23 cellular contexts compared by ENCODE assay signal in the genomic region with DNA sequence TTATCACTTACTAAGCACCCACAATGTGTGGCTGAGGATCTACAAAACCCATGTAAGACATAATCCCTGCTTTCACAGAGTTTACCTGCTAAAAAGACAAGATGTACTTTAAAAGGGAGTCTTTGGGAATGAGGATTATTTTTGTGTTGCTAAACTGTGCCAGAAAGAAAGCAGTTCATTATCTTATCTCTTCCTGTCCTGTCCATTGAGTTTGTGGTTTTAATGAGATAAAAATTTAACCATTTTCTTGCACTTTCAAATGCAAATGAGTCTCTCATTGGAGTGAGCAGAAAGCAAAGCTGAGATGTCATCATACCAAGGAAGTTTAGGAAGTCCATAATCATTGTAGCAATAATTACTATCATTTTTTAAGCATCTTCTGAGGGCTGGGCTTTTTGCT.
"Had no signal": no experiment of that assay in that cellular context is flagged by ENCODE, and none has a peak within 500 bp of the region (broad histone marks: within the 10 kb centered on the region; RNA-seq: fewer than 3 reads in every experiment).

No MANE protein-coding gene starts in this region.

- H3K4me3 ChIP-seq: heart right ventricle, neural progenitor cell, ovary, skin epidermis, testis, tibial nerve, upper lobe of right lung had no signal

- H3K9ac ChIP-seq: neural progenitor cell had no signal

- H3K27me3 Mint-ChIP-seq: dendritic cell treated with granulocyte-macrophage colony-stimulating factor and Interleukin-4, amounts not matched to agents 40 ng/mL and 50 ng/mL, for 4 days; effector memory CD8-positive, alpha-beta T cell; natural killer cell treated with Interleukin-12 subunit alpha and Interleukin-12 subunit beta and Interleukin-15 and Interleukin-18, amount 100 ng/mL, for 72 hours; stimulated activated naive B cell treated with anti-CD40 and anti-IgM and Interleukin-4, amounts not matched to agents 10 μg/mL and 1 μg/mL and 100 μg/mL, for 72 hours; stimulated activated naive CD8-positive, alpha-beta T cell treated with anti-CD3 and anti-CD28 coated beads, Interleukin-15, amount 100 ng/mL, for 72 hours had no signal

- H3K4me3 Mint-ChIP-seq: dendritic cell treated with granulocyte-macrophage colony-stimulating factor and Interleukin-4, amounts not matched to agents 40 ng/mL and 50 ng/mL, for 4 days; effector memory CD8-positive, alpha-beta T cell; natural killer cell treated with Interleukin-12 subunit alpha and Interleukin-12 subunit beta and Interleukin-15 and Interleukin-18, amount 100 ng/mL, for 72 hours; neural progenitor cell; stimulated activated naive B cell treated with anti-CD40 and anti-IgM and Interleukin-4, amounts not matched to agents 10 μg/mL and 1 μg/mL and 100 μg/mL, for 72 hours; stimulated activated naive CD8-positive, alpha-beta T cell treated with anti-CD3 and anti-CD28 coated beads, Interleukin-15, amount 100 ng/mL, for 72 hours had no signal

- H3K36me3 Mint-ChIP-seq: natural killer cell treated with Interleukin-12 subunit alpha and Interleukin-12 subunit beta and Interleukin-15 and Interleukin-18, amount 100 ng/mL, for 72 hours; neural progenitor cell; stimulated activated naive B cell treated with anti-CD40 and anti-IgM and Interleukin-4, amounts not matched to agents 10 μg/mL and 1 μg/mL and 100 μg/mL, for 72 hours had no signal

- H3K27me3 ChIP-seq: heart right ventricle, neural progenitor cell, ovary, testis, tibial nerve, upper lobe of right lung had no signal

- H3K9me3 Mint-ChIP-seq: dendritic cell treated with granulocyte-macrophage colony-stimulating factor and Interleukin-4, amounts not matched to agents 40 ng/mL and 50 ng/mL, for 4 days; neural progenitor cell had no signal

- H3K27ac Mint-ChIP-seq: dendritic cell treated with granulocyte-macrophage colony-stimulating factor and Interleukin-4, amounts not matched to agents 40 ng/mL and 50 ng/mL, for 4 days; effector memory CD8-positive, alpha-beta T cell; natural killer cell treated with Interleukin-12 subunit alpha and Interleukin-12 subunit beta and Interleukin-15 and Interleukin-18, amount 100 ng/mL, for 72 hours; neural progenitor cell; stimulated activated naive B cell treated with anti-CD40 and anti-IgM and Interleukin-4, amounts not matched to agents 10 μg/mL and 1 μg/mL and 100 μg/mL, for 72 hours; stimulated activated naive CD8-positive, alpha-beta T cell treated with anti-CD3 and anti-CD28 coated beads, Interleukin-15, amount 100 ng/mL, for 72 hours had no signal

- FAIRE-seq: colon, frontal cortex, islet of Langerhans had no signal

- H3K4me2 ChIP-seq: neural progenitor cell had no signal

- H3K36me3 ChIP-seq: heart right ventricle, neural progenitor cell, ovary, tibial nerve, upper lobe of right lung had no signal

- H3K4me1 Mint-ChIP-seq: stimulated activated naive B cell treated with anti-CD40 and anti-IgM and Interleukin-4, amounts not matched to agents 10 μg/mL and 1 μg/mL and 100 μg/mL, for 72 hours; stimulated activated naive CD8-positive, alpha-beta T cell treated with anti-CD3 and anti-CD28 coated beads, Interleukin-15, amount 100 ng/mL, for 72 hours had no signal

- ATAC-seq: effector memory CD8-positive, alpha-beta T cell; heart right ventricle; natural killer cell treated with Interleukin-12 subunit alpha and Interleukin-12 subunit beta and Interleukin-15 and Interleukin-18, amount 100 ng/mL, for 72 hours; sciatic nerve; stimulated activated naive B cell treated with anti-CD40 and anti-IgM and Interleukin-4, amounts not matched to agents 10 μg/mL and 1 μg/mL and 100 μg/mL, for 72 hours; stimulated activated naive CD8-positive, alpha-beta T cell treated with anti-CD3 and anti-CD28 coated beads, Interleukin-15, amount 100 ng/mL, for 72 hours; upper lobe of right lung had no signal

- H3K27ac ChIP-seq: neural progenitor cell, ovary, skin epidermis, testis, tibial nerve, upper lobe of right lung had no signal

- H3K9me3 ChIP-seq: heart right ventricle, ovary, testis, tibial nerve, upper lobe of right lung had no signal

- H2AFZ ChIP-seq: neural progenitor cell had no signal

- DNase-seq: effector memory CD8-positive, alpha-beta T cell; heart right ventricle; hypothalamus; kidney glomerular epithelial cell; mammary epithelial cell; midbrain; nucleus accumbens; ovary; stimulated activated CD4-positive, alpha-beta T cell treated with anti-CD3 and anti-CD28 coated beads, Interleukin-2, amount 100 ng/mL, for 24 hours; stimulated activated CD4-positive, alpha-beta T cell treated with anti-CD3 and anti-CD28 coated beads, Interleukin-4, amount 100 ng/mL, for 4 hours; stimulated activated naive B cell treated with anti-CD40 and anti-IgM and Interleukin-4, amounts not matched to agents 10 μg/mL and 1 μg/mL and 100 μg/mL, for 72 hours; stimulated activated naive CD8-positive, alpha-beta T cell treated with anti-CD3 and anti-CD28 coated beads, Interleukin-15, amount 100 ng/mL, for 72 hours; testis; upper lobe of right lung had no signal
